9 cellular contexts compared by ENCODE assay signal in genomic region chr2:190838492-190838910, GRCh38. TPM values are rescaled to one million over a fixed set of nuclear protein-coding genes. Genes with fewer than 3 reads are reported as not detected.
DNase-seq lines count a peak whose midpoint lies in the region; ATAC-seq and TF ChIP-seq lines count a peak whose summit lies in the region.
"Had no signal": no experiment of that assay in that cellular context is flagged by ENCODE, and none has a peak within 500 bp of the region (broad histone marks: within the 10 kb centered on the region; RNA-seq: fewer than 3 reads in every experiment).

No MANE protein-coding gene starts in this region.

- H3K4ac ChIP-seq in trophoblast cell (ENCODE audit: low read depth, low read length) = no peak overlapping the region

- H3K4me2 ChIP-seq in trophoblast cell (ENCODE audit: low read length) = no peak overlapping the region

- no peak overlapping the region for H4K8ac ChIP-seq in trophoblast cell (ENCODE audit: low read depth, low read length)

- no peak overlapping the region for H3K14ac ChIP-seq in trophoblast cell (ENCODE audit: low read length)

- ATAC-seq in GM18502 (IDR thresholded peaks at IDR 0.05; ENCODE audit: poor library complexity, unreplicated experiment) = no peak

- H4K12ac ChIP-seq in trophoblast cell (ENCODE audit: low read depth, low read length) = no peak overlapping the region

- H3K18ac ChIP-seq in trophoblast cell (ENCODE audit: low read length) = peak overlapping the region; percentile 18

- H3K4me1 ChIP-seq in trophoblast cell (ENCODE audit: control insufficient read depth in 1 of 2, insufficient read depth in 2 of 2, low read length in 2 of 2) = peaks cover 0 to 7% of the 10 kb centered on the region in 2 experiments

- H3K27ac ChIP-seq in brain microvascular endothelial cell (peak overlapping the region; percentile 44), trophoblast cell (ENCODE audit: low read depth, low read length) (peak overlapping the region; percentile 30)
- H3K27ac ChIP-seq: dorsolateral prefrontal cortex had no signal

- H3K9me3 ChIP-seq in trophoblast cell (ENCODE audit: insufficient read depth, low read depth, low read length) = no peaks in the 10 kb centered on the region

- TF ChIP-seq CTCF in brain microvascular endothelial cell (IDR thresholded peaks at IDR 0.05; ENCODE audit: low read depth, low read length, missing control alignments) = no peak
- TF ChIP-seq CTCF in GM20000 (IDR thresholded peaks at IDR 0.05; ENCODE audit: extremely low read depth, missing control alignments) = no peak

- DNase-seq in activated CD4-positive, alpha-beta T cell treated with anti-CD3 and anti-CD28 coated beads for 48 hours = peak; percentile 41
- no peak for DNase-seq in activated CD4-positive, alpha-beta T cell treated with anti-CD3 and anti-CD28 coated beads, Interleukin-2, amount 50 U/mL, for 4 hours
- DNase-seq in NCI-H226 (peak; percentile 85), brain microvascular endothelial cell (peak; percentile 74), trophoblast cell (no peak), NCI-H748 treated with DMSO at 0.1 percent for 48 hours (lab: John Stamatoyannopoulos, UW) (no peak), GM20000 (ENCODE audit: low spot score) (no peak)
- DNase-seq: dorsolateral prefrontal cortex had no signal

- H3K79me1 ChIP-seq in trophoblast cell (ENCODE audit: low read length) = peaks cover 4% of the 10 kb centered on the region

- peak overlapping the region; percentile 45 for H4K91ac ChIP-seq in trophoblast cell (ENCODE audit: low read depth, low read length)

- H3K36me3 ChIP-seq in brain microvascular endothelial cell (replicated peaks) = no peaks in the 10 kb centered on the region
- H3K36me3 ChIP-seq in trophoblast cell (ENCODE audit: control insufficient read depth in 1 of 2, insufficient read depth in 2 of 2, low read length in 2 of 2) = no peaks in the 10 kb centered on the region

- no peaks in the 10 kb centered on the region for H3K27me3 ChIP-seq in brain microvascular endothelial cell (replicated peaks)
- H3K27me3 ChIP-seq in trophoblast cell (ENCODE audit: insufficient read depth, low read length) = no peaks in the 10 kb centered on the region
- H3K27me3 ChIP-seq: dorsolateral prefrontal cortex had no signal

- H3K79me2 ChIP-seq in trophoblast cell (ENCODE audit: control insufficient read depth, insufficient read depth, low read length, poor library complexity) = no peaks in the 10 kb centered on the region

- no peak overlapping the region for H2AFZ ChIP-seq in trophoblast cell (ENCODE audit: insufficient read depth, low read length, poor library complexity)

- peak overlapping the region; percentile 52 for H2BK5ac ChIP-seq in trophoblast cell (ENCODE audit: low read depth, low read length, poor library complexity)

- H3K9ac ChIP-seq in trophoblast cell (ENCODE audit: low read length) = no peak overlapping the region

- H3K4me3 ChIP-seq in brain microvascular endothelial cell (ENCODE audit: low read depth, low read length) (no peak overlapping the region), trophoblast cell (ENCODE audit: low read depth, low read length) (no peak overlapping the region)
- H3K4me3 ChIP-seq: dorsolateral prefrontal cortex had no signal

- H3K23ac ChIP-seq in trophoblast cell (ENCODE audit: low read length) = no peak overlapping the region

- no peak overlapping the region for H2AK5ac ChIP-seq in trophoblast cell (ENCODE audit: low read length)

- in situ Hi-C loops in brain microvascular endothelial cell (cut with HindIII; ENCODE audit: low pct_ligation_motif_present, low sequenced_read_pairs) = no loop called here

- peak overlapping the region; percentile 82 for H2BK120ac ChIP-seq in trophoblast cell (ENCODE audit: insufficient read depth, low read length, poor library complexity)

- peak overlapping the region; percentile 65 for H2BK12ac ChIP-seq in trophoblast cell (ENCODE audit: low read length)

- no CpG with 5 or more reads among the region's 2 CpGs for WGBS in trophoblast cell (ENCODE audit: extremely low coverage, insufficient coverage, insufficient read length)

RNA-seq across cellular contexts. Expression of gene GLS, which starts 42.1 kb away (rescaled TPM):
- polyA plus RNA-seq in trophoblast cell (2013) = 54.9 and 60.3 TPM in 2 replicates

Comparison
In these comparisons a context has a peak if more than half of its experiments do, and no peak if none do; other contexts are left out.
1. DNase-seq: peak in activated CD4-positive, alpha-beta T cell treated with anti-CD3 and anti-CD28 coated beads for 48 hours (single experiment), NCI-H226 (single experiment) and brain microvascular endothelial cell (single experiment); none in activated CD4-positive, alpha-beta T cell treated with anti-CD3 and anti-CD28 coated beads, Interleukin-2, amount 50 U/mL, for 4 hours (0 of 2), trophoblast cell (0 of 2), NCI-H748 treated with DMSO at 0.1 percent for 48 hours (single experiment) and GM20000 (single experiment).